ENCODE assay signal across 18 cellular contexts in genomic region chr11:67387074-67387473, GRCh38. TPM values are rescaled to one million over a fixed set of nuclear protein-coding genes. Genes with fewer than 3 reads are reported as not detected.
"Had no signal": no experiment of that assay in that cellular context is flagged by ENCODE, and none has a peak within 500 bp of the region (broad histone marks: within the 10 kb centered on the region; RNA-seq: fewer than 3 reads in every experiment).

No MANE protein-coding gene starts in this region.

- H3K4me3 Mint-ChIP-seq: activated naive CD8-positive, alpha-beta T cell; activated T-cell treated with anti-CD3 and anti-CD28 coated beads, Interleukin-2, amount 50 U/mL, for 24 hours; T-helper 17 cell had no signal

- H3K27ac Mint-ChIP-seq: activated naive CD8-positive, alpha-beta T cell; progenitor cell of endocrine pancreas; T-helper 17 cell had no signal

- H3K27me3 Mint-ChIP-seq: activated naive CD8-positive, alpha-beta T cell; activated T-cell treated with anti-CD3 and anti-CD28 coated beads, Interleukin-2, amount 50 U/mL, for 24 hours; naive B cell; T-helper 17 cell had no signal

- H3K9me3 Mint-ChIP-seq: activated T-cell treated with anti-CD3 and anti-CD28 coated beads, Interleukin-2, amount 50 U/mL, for 24 hours; naive B cell had no signal

- DNase-seq: activated effector memory CD4-positive, alpha-beta T cell treated with Interleukin-2 at 50 U/mL for 16 hours; activated T-cell treated with anti-CD3 and anti-CD28 coated beads, Interleukin-2, amount 50 U/mL, for 24 hours; amygdala; brain microvascular endothelial cell; dorsolateral prefrontal cortex; hypothalamus; kidney glomerular epithelial cell; naive B cell; right cardiac atrium; spleen; stimulated activated CD4-positive, alpha-beta T cell treated with anti-CD3 and anti-CD28 coated beads, Interleukin-2, amount 100 ng/mL, for 24 hours; stimulated activated naive CD4-positive, alpha-beta T cell treated with Interleukin-2 at 50 U/mL for 16 hours; T-helper 17 cell had no signal

- ATAC-seq: esophagus mucosa, right cardiac atrium, T-helper 17 cell had no signal

- H3K36me3 Mint-ChIP-seq: activated naive CD8-positive, alpha-beta T cell; naive B cell had no signal

RNA-seq across cellular contexts. Expression of gene CLCF1, which starts 13.7 kb away (rescaled TPM):
- total RNA-seq: temporal lobe had no signal

RNA-seq across cellular contexts. Expression of gene TBC1D10C, which starts 16.8 kb away (rescaled TPM):
- total RNA-seq: chondrocyte had no signal
